9 cellular contexts compared by ENCODE assay signal in genomic region chr3:43223670-43224364, GRCh38.
DNase-seq lines count a peak whose midpoint lies in the region; ATAC-seq, FAIRE-seq and TF ChIP-seq lines count a peak whose summit lies in the region.
"Had no signal": no experiment of that assay in that cellular context is flagged by ENCODE, and none has a peak within 500 bp of the region (broad histone marks: within the 10 kb centered on the region; RNA-seq: fewer than 3 reads in every experiment).

No MANE protein-coding gene starts in this region.

- TF ChIP-seq POLR2A in endothelial cell of umbilical vein (IDR thresholded peaks at IDR 0.05; ENCODE audit: low read depth, low read length) = no peak

- peaks cover 2% of the 10 kb centered on the region for H3K79me2 ChIP-seq in endothelial cell of umbilical vein (ENCODE audit: control insufficient read depth, insufficient read depth, low read length)

- H3K27ac ChIP-seq in endothelial cell of umbilical vein (ENCODE audit: insufficient read depth, low read depth, low read length) (peak overlapping the region; percentile 14), psoas muscle (no peak overlapping the region)
- H3K27ac ChIP-seq: gastrocnemius medialis, SJCRH30 had no signal

- DNase-seq in OCI-M1 (lab: John Stamatoyannopoulos, UW) = peak; percentile 47
- DNase-seq in endothelial cell of umbilical vein (ENCODE audit: low read depth, low spot score) = peak; percentile 63
- DNase-seq in psoas muscle = no peak
- no peak for DNase-seq in NCI-H1105 (lab: John Stamatoyannopoulos, UW)
- DNase-seq: gastrocnemius medialis, SJCRH30 had no signal

- no peaks in the 10 kb centered on the region for H4K20me1 ChIP-seq in endothelial cell of umbilical vein (replicated peaks; ENCODE audit: control insufficient read depth, extremely low read depth, insufficient read depth, low read length)

- no peak overlapping the region for H3K9ac ChIP-seq in endothelial cell of umbilical vein (replicated peaks; ENCODE audit: extremely low read depth, insufficient read depth, low read length)

- H3K9me3 ChIP-seq in endothelial cell of umbilical vein (replicated peaks; ENCODE audit: control insufficient read depth, insufficient read depth, low read length) (no peaks in the 10 kb centered on the region), psoas muscle (peaks cover 3% of the 10 kb centered on the region)
- H3K9me3 ChIP-seq: gastrocnemius medialis, SJCRH30 had no signal

- H3K36me3 ChIP-seq in endothelial cell of umbilical vein (ENCODE audit: control insufficient read depth in 2 of 2, extremely low read depth in 1 of 2, insufficient read depth in 2 of 2, low read length in 2 of 2) (no peaks in the 10 kb centered on the region), psoas muscle (ENCODE audit: insufficient read depth in 1 of 2, low read depth in 1 of 2) (no peaks in the 10 kb centered on the region)
- H3K36me3 ChIP-seq: gastrocnemius medialis, SJCRH30 had no signal

- dilution Hi-C loops in endothelial cell of umbilical vein (cut with MboI; ENCODE audit: extremely low pct_ligation_motif_present, low sequenced_read_pairs) = no loop called here

- POLR2A ChIA-PET in endothelial cell of umbilical vein (lab: Charles Lee) = interaction anchor here (0.6 to 1.3 kb wide), 10 partner anchors 24 to 408 kb away, joined by 3 to 7 read pairs (median 4); partner anchors contain the start of gene SNRK

- 67 to 75% (median 70%) methylated on average over 3 of the region's 3 CpGs for WGBS in psoas muscle, 3 donors

- peak; percentile 58 for FAIRE-seq in endothelial cell of umbilical vein (lab: Jason Lieb, UNC)

- no peaks in the 10 kb centered on the region for H3K27me3 ChIP-seq in endothelial cell of umbilical vein (ENCODE audit: control insufficient read depth in 2 of 2, insufficient read depth in 2 of 2, low read length in 2 of 2)
- no peaks in the 10 kb centered on the region for H3K27me3 ChIP-seq in psoas muscle (ENCODE audit: insufficient read depth in 3 of 3, low read length in 2 of 3)
- H3K27me3 ChIP-seq: gastrocnemius medialis, SJCRH30 had no signal

- intact Hi-C loops in endothelial cell of umbilical vein (cut with micrococcal nuclease) (loop anchor here (1.0 to 10.0 kb wide), 12 partner anchors 23 to 971 kb away; partner anchors contain the start of genes ABHD5 and SNRK), psoas muscle (cut with DNase I) (no loop called here)

- H3K4me3 ChIP-seq in endothelial cell of umbilical vein (replicated peaks in 1 of 3; ENCODE audit: insufficient read depth in 1 of 3, low read depth in 1 of 3, low read length in 3 of 3) (no peak overlapping the region), psoas muscle (no peak overlapping the region)
- H3K4me3 ChIP-seq: gastrocnemius medialis, SJCRH30 had no signal

- peak overlapping the region; percentile 34 for H2AFZ ChIP-seq in endothelial cell of umbilical vein (ENCODE audit: low read depth, low read length)

- peak; percentile 8; the same call in 1 of the 3 replicates for TF ChIP-seq CTCF in GM12872 (IDR thresholded peaks at IDR 0.05; ENCODE audit: insufficient read depth, low read depth, low read length)
- TF ChIP-seq CTCF in endothelial cell of umbilical vein (IDR thresholded peaks at IDR 0.05; ENCODE audit: extremely low read depth in 1 of 2, insufficient read depth in 1 of 2, low read depth in 1 of 2, low read length in 2 of 2) = peak; percentile 21 to 34
- peak; percentile 32 for TF ChIP-seq CTCF in psoas muscle (IDR thresholded peaks at IDR 0.05)

- BruUV-seq in endothelial cell of umbilical vein (replicated peaks; lab: Mats Ljungman, UMichigan) = no TSS peak

- H3K4me1 ChIP-seq in endothelial cell of umbilical vein (ENCODE audit: control insufficient read depth, extremely low read depth, insufficient read depth, low read length) (no peaks in the 10 kb centered on the region), psoas muscle (no peaks in the 10 kb centered on the region)
- H3K4me1 ChIP-seq: gastrocnemius medialis, SJCRH30 had no signal

- no peaks in the 10 kb centered on the region for H3K9me1 ChIP-seq in endothelial cell of umbilical vein (replicated peaks; ENCODE audit: control insufficient read depth, extremely low read depth, insufficient read depth, low read length)

- CTCF ChIA-PET in endothelial cell of umbilical vein (lab: Charles Lee) = interaction anchor here (0.5 to 3.5 kb wide), 61 partner anchors 10 to 975 kb away, joined by 3 to 58 read pairs (median 5); partner anchors contain the start of gene SNRK

- no peak for ATAC-seq in psoas muscle
- ATAC-seq in HG02973 (IDR thresholded peaks at IDR 0.05; ENCODE audit: unreplicated experiment) = no peak
- no peak for ATAC-seq in GM19467 (IDR thresholded peaks at IDR 0.05; ENCODE audit: unreplicated experiment)
- ATAC-seq: gastrocnemius medialis had no signal

- no peak overlapping the region for H3K4me2 ChIP-seq in endothelial cell of umbilical vein (ENCODE audit: insufficient read depth, low read length)

TF ChIP-seq in endothelial cell of umbilical vein, 7 proteins besides CTCF, POLR2A, EP300 and RAD21:
- TF ChIP-seq GATA2 (IDR thresholded peaks at IDR 0.05; ENCODE audit: insufficient read depth, insufficient read length, low read depth, low read length) = no peak
- TF ChIP-seq MYC (IDR thresholded peaks at IDR 0.05; ENCODE audit: low read depth, low read length) = no peak
- no peak for TF ChIP-seq JUN (IDR thresholded peaks at IDR 0.05; ENCODE audit: borderline replicate concordance, insufficient read depth, insufficient read length, low read depth)
- no peak for TF ChIP-seq POLR2AphosphoS5 (IDR thresholded peaks at IDR 0.05; ENCODE audit: insufficient read depth, low read depth, low read length)
- no peak for TF ChIP-seq FOS (IDR thresholded peaks at IDR 0.05; ENCODE audit: borderline replicate concordance, insufficient read depth, low read length)
- no peak for TF ChIP-seq MAX (IDR thresholded peaks at IDR 0.05; ENCODE audit: insufficient read depth, insufficient read length)
- TF ChIP-seq EZH2 (IDR thresholded peaks at IDR 0.05; ENCODE audit: borderline replicate concordance, low read depth, low read length, severe bottlenecking) = no peak

Comparison
In these comparisons a context has a peak if more than half of its experiments do, and no peak if none do; other contexts are left out.
1. DNase-seq: peak in OCI-M1 (single experiment) and endothelial cell of umbilical vein (single experiment); none in psoas muscle (0 of 2) and NCI-H1105 (single experiment).
2. Peak in every context shown above with its lines, with median percentiles within 50 percentile points of each other: CTCF ChIP-seq.